9 cellular contexts compared by ENCODE assay signal in genomic region chr7:37732253-37732652, GRCh38. TPM values are rescaled to one million over a fixed set of nuclear protein-coding genes. Genes with fewer than 3 reads are reported as not detected.
DNase-seq lines count a peak whose midpoint lies in the region; ATAC-seq and TF ChIP-seq lines count a peak whose summit lies in the region.
"Had no signal": no experiment of that assay in that cellular context is flagged by ENCODE, and none has a peak within 500 bp of the region (broad histone marks: within the 10 kb centered on the region; RNA-seq: fewer than 3 reads in every experiment).

No MANE protein-coding gene starts in this region.

- H3K4me3 ChIP-seq in DND-41 (ENCODE audit: low read depth in 1 of 2, low read length in 2 of 2) (no peak overlapping the region), right atrium auricular region (no peak overlapping the region)

- peak; percentile 61 for TF ChIP-seq CTCF in DND-41 (IDR thresholded peaks at IDR 0.05; ENCODE audit: borderline replicate concordance, extremely low read depth, low read length, poor library complexity, severe bottlenecking)
- TF ChIP-seq CTCF in right atrium auricular region (IDR thresholded peaks at IDR 0.05) = peak; percentile 21 to 67

- H3K4me2 ChIP-seq in DND-41 (ENCODE audit: insufficient read depth, low read length) = no peak overlapping the region

- H3K79me2 ChIP-seq in DND-41 (ENCODE audit: insufficient read depth, low read length) = no peaks in the 10 kb centered on the region

- H3K27me3 Mint-ChIP-seq in stimulated activated memory B cell treated with anti-CD40 and anti-IgM and Interleukin-4, amounts not matched to agents 10 μg/mL and 1 μg/mL and 100 μg/mL, for 72 hours = peaks cover 13% of the 10 kb centered on the region

- H3K9me3 ChIP-seq in DND-41 (ENCODE audit: insufficient read depth, low read length, severe bottlenecking) (no peaks in the 10 kb centered on the region), right atrium auricular region (no peaks in the 10 kb centered on the region)

- DNase-seq in DND-41 (peak; percentile 20), GM19240 (ENCODE audit: insufficient read length, low spot score) (peak; percentile 12), SKM-1 treated with dmso at 0.1 percent for 144 hours (lab: John Stamatoyannopoulos, UW; ENCODE audit: unreplicated experiment) (peak; percentile 93), right atrium auricular region (ENCODE audit: low spot score) (no peak), HK-2 (ENCODE audit: unreplicated experiment) (no peak)
- DNase-seq in effector CD4-positive, alpha-beta T cell = no peak

- ATAC-seq in DND-41 (ENCODE audit: insufficient read depth, low read depth) (peak; percentile 52; the same call in 1 of the 3 replicates), HG03457 (IDR thresholded peaks at IDR 0.05; ENCODE audit: unreplicated experiment) (peak; percentile 70)
- peak; percentile 70 for ATAC-seq in stimulated activated memory B cell treated with anti-CD40 and anti-IgM and Interleukin-4, amounts not matched to agents 10 μg/mL and 1 μg/mL and 100 μg/mL, for 72 hours

- H3K27ac Mint-ChIP-seq in stimulated activated memory B cell treated with anti-CD40 and anti-IgM and Interleukin-4, amounts not matched to agents 10 μg/mL and 1 μg/mL and 100 μg/mL, for 72 hours = no peak overlapping the region
- H3K27ac Mint-ChIP-seq: IgD-negative memory B cell had no signal

- no peak overlapping the region for H3K9ac ChIP-seq in DND-41 (ENCODE audit: low read depth, low read length)

- H3K27me3 ChIP-seq in DND-41 (ENCODE audit: insufficient read depth, low read length, poor library complexity) = peaks cover 6% of the 10 kb centered on the region
- no peaks in the 10 kb centered on the region for H3K27me3 ChIP-seq in right atrium auricular region

- no peaks in the 10 kb centered on the region for H4K20me1 ChIP-seq in DND-41 (ENCODE audit: insufficient read depth, low read length)

- H3K27ac ChIP-seq in DND-41 (ENCODE audit: low read length) (no peak overlapping the region), right atrium auricular region (no peak overlapping the region)

- H3K9me3 Mint-ChIP-seq in stimulated activated memory B cell treated with anti-CD40 and anti-IgM and Interleukin-4, amounts not matched to agents 10 μg/mL and 1 μg/mL and 100 μg/mL, for 72 hours = no peaks in the 10 kb centered on the region
- H3K9me3 Mint-ChIP-seq: IgD-negative memory B cell had no signal

- H3K36me3 ChIP-seq in DND-41 (ENCODE audit: insufficient read depth, low read length) (no peaks in the 10 kb centered on the region), right atrium auricular region (no peaks in the 10 kb centered on the region)

- no peaks in the 10 kb centered on the region for H3K36me3 Mint-ChIP-seq in stimulated activated memory B cell treated with anti-CD40 and anti-IgM and Interleukin-4, amounts not matched to agents 10 μg/mL and 1 μg/mL and 100 μg/mL, for 72 hours

- H3K4me3 Mint-ChIP-seq in stimulated activated memory B cell treated with anti-CD40 and anti-IgM and Interleukin-4, amounts not matched to agents 10 μg/mL and 1 μg/mL and 100 μg/mL, for 72 hours = no peak overlapping the region

- no peak overlapping the region for H2AFZ ChIP-seq in DND-41 (ENCODE audit: low read depth, low read length)

- peaks cover 17% of the 10 kb centered on the region for H3K4me1 Mint-ChIP-seq in stimulated activated memory B cell treated with anti-CD40 and anti-IgM and Interleukin-4, amounts not matched to agents 10 μg/mL and 1 μg/mL and 100 μg/mL, for 72 hours

- H3K4me1 ChIP-seq in DND-41 (ENCODE audit: insufficient read depth, low read length) (no peaks in the 10 kb centered on the region), right atrium auricular region (peaks cover 0 to 27% of the 10 kb centered on the region in 2 donors)

RNA-seq across cellular contexts. Expression of gene GPR141, which starts 48.7 kb away (rescaled TPM):
- total RNA-seq in right atrium auricular region = under 1 TPM in 1 of 2 donors, not detected in 1; 0.55 TPM

Comparison
In these comparisons a context has a peak if more than half of its experiments do, and no peak if none do; other contexts are left out.
1. DNase-seq: peak in DND-41 (single experiment), GM19240 (single experiment) and SKM-1 treated with dmso at 0.1 percent for 144 hours (single experiment); none in right atrium auricular region (single experiment), effector CD4-positive, alpha-beta T cell (single experiment) and HK-2 (single experiment).
2. Peak in every context shown above with its lines, with median percentiles within 50 percentile points of each other: ATAC-seq.